ENCODE assay signal across 8 cellular contexts in genomic region chr15:78065973-78066946, GRCh38. TPM values are rescaled to one million over a fixed set of nuclear protein-coding genes. Genes with fewer than 3 reads are reported as not detected.
A peak's percentile ranks its signal among the peaks of the same experiment; 100 is the strongest.
DNase-seq lines count a peak whose midpoint lies in the region; ATAC-seq, FAIRE-seq and TF ChIP-seq lines count a peak whose summit lies in the region.

No MANE protein-coding gene starts in this region.

- in situ Hi-C loops in ACHN (cut with HindIII; ENCODE audit: low pct_ligation_motif_present, low pct_unique_long_range_greater_than_20kb, low sequenced_read_pairs), result no loop called here

- H3K4me3 ChIP-seq in effector memory CD4-positive, alpha-beta T cell (ENCODE audit: insufficient read depth, low read depth, low read length, poor library complexity, severe bottlenecking), result peak overlapping the region; percentile 21
- no peak overlapping the region for H3K4me3 ChIP-seq in testis

- TF ChIP-seq POLR2A in testis (IDR thresholded peaks at IDR 0.05), result no peak

- H3K27me3 ChIP-seq in effector memory CD4-positive, alpha-beta T cell (replicated peaks; ENCODE audit: control insufficient read depth, insufficient read depth, low read length, poor library complexity, severe bottlenecking), result no peaks in the 10 kb centered on the region
- H3K27me3 ChIP-seq in testis, result no peaks in the 10 kb centered on the region

- H3K36me3 ChIP-seq in effector memory CD4-positive, alpha-beta T cell (ENCODE audit: control insufficient read depth, insufficient read depth, low read length), result no peaks in the 10 kb centered on the region
- no peaks in the 10 kb centered on the region for H3K36me3 ChIP-seq in testis (ENCODE audit: low read depth, missing control alignments)

- no peaks in the 10 kb centered on the region for H3K9me3 ChIP-seq in effector memory CD4-positive, alpha-beta T cell (ENCODE audit: control insufficient read depth, low read length)
- no peaks in the 10 kb centered on the region for H3K9me3 ChIP-seq in testis

- 60 to 62% methylated on average over 7 of the region's 7 CpGs for WGBS in testis, 2 donors

- peak; percentile 42 for ATAC-seq in HG03565 (IDR thresholded peaks at IDR 0.05; ENCODE audit: unreplicated experiment)

- H3K27ac ChIP-seq in effector memory CD4-positive, alpha-beta T cell (ENCODE audit: insufficient read depth, low read length, poor library complexity, severe bottlenecking), result peak overlapping the region; percentile 62
- peak overlapping the region; percentile 63 to 73 for H3K27ac ChIP-seq in testis

- peaks cover 74% of the 10 kb centered on the region for H3K4me1 ChIP-seq in effector memory CD4-positive, alpha-beta T cell (ENCODE audit: control insufficient read depth, insufficient read depth, low read length, poor library complexity, severe bottlenecking)
- H3K4me1 ChIP-seq in testis, result peaks cover 86% of the 10 kb centered on the region

- peak; percentile 10 for DNase-seq in ACHN
- DNase-seq in GM19239 (ENCODE audit: insufficient read length, low spot score), result peak; percentile 48
- DNase-seq in effector memory CD4-positive, alpha-beta T cell, result no peak
- DNase-seq in testis, result no peak
- DNase-seq in COR-L47 (lab: John Stamatoyannopoulos, UW), result no peak
- DNase-seq in activated CD4-positive, CD25-positive, alpha-beta regulatory T cell (lab: John Stamatoyannopoulos, UW), result no peak
- no peak for DNase-seq in NCI-H748 treated with DMSO at 0.1 percent for 48 hours (lab: John Stamatoyannopoulos, UW)

- FAIRE-seq in GM19239 (lab: Jason Lieb, UNC), result peak; percentile 96

- intact Hi-C loops in testis (cut with DNase I; ENCODE audit: low total_unique reads), result loop anchor here (2.0 to 10.0 kb wide), 2 partner anchors 41 to 61 kb away; no protein-coding TSS in a partner anchor

- no peak for TF ChIP-seq CTCF in testis (IDR thresholded peaks at IDR 0.05)

RNA-seq across cellular contexts. Expression of gene TBC1D2B, which starts 11.3 kb away (rescaled TPM):
- total RNA-seq in testis, result 10 to 100 TPM; 40.6 to 41.5 TPM
- 28.9 TPM for polyA plus RNA-seq in testis (ENCODE audit: insufficient read depth, low read depth, low replicate concordance)

RNA-seq across cellular contexts. Expression of gene SH2D7, which starts 26.1 kb away (rescaled TPM):
- total RNA-seq in testis, result 1 to 10 TPM; 1.5 to 2.2 TPM
- polyA plus RNA-seq in testis (ENCODE audit: insufficient read depth, low read depth, low replicate concordance), result 5.0 TPM

Comparison
In these comparisons a context has a peak if more than half of its experiments do, and no peak if none do; other contexts are left out.
1. DNase-seq: peak in ACHN (single experiment) and GM19239 (single experiment); none in effector memory CD4-positive, alpha-beta T cell (0 of 3), testis (single experiment), COR-L47 (single experiment), activated CD4-positive, CD25-positive, alpha-beta regulatory T cell (0 of 4) and NCI-H748 treated with DMSO at 0.1 percent for 48 hours (single experiment).